Comparison of ENCODE assay signal across 1 cellular context in genomic region chr17:42456223-42457106, GRCh38.
TF ChIP-seq lines count a peak whose summit lies in the region.

No MANE protein-coding gene starts in this region.

TF ChIP-seq in HepG2, 621 proteins besides CTCF, POLR2A, EP300 and RAD21 (continued from another document):
- TF ChIP-seq REPIN1 (CRISPR knock-in tag; IDR thresholded peaks at IDR 0.05; ENCODE audit: borderline replicate concordance, low read depth), result 0 out of 2 replicates have a peak, but pooled peaks have one; percentile 53
- TF ChIP-seq ZNF790 (CRISPR knock-in tag; IDR thresholded peaks at IDR 0.05; ENCODE audit: borderline replicate concordance), result no peak
- TF ChIP-seq KDM5B (CRISPR knock-in tag; IDR thresholded peaks at IDR 0.05; ENCODE audit: borderline replicate concordance), result no peak
- no peak for TF ChIP-seq ZC3H4 (CRISPR knock-in tag; IDR thresholded peaks at IDR 0.05; ENCODE audit: borderline replicate concordance)
- TF ChIP-seq ZBTB14 (CRISPR knock-in tag; IDR thresholded peaks at IDR 0.05), result no peak
- no peak for TF ChIP-seq HMGXB4 (CRISPR knock-in tag; IDR thresholded peaks at IDR 0.05; ENCODE audit: borderline replicate concordance in 1 of 2, low read depth in 1 of 2)
- TF ChIP-seq SUZ12 (IDR thresholded peaks at IDR 0.05; ENCODE audit: low read depth, low read length), result no peak
